ENCODE assay signal across 8 cellular contexts in genomic region chr9:112925058-112925641, GRCh38. TPM values are rescaled to one million over a fixed set of nuclear protein-coding genes. Genes with fewer than 3 reads are reported as not detected.
DNase-seq lines count a peak whose midpoint lies in the region; ATAC-seq and TF ChIP-seq lines count a peak whose summit lies in the region.

No MANE protein-coding gene starts in this region.

- TF ChIP-seq CTCF in GM12865 (IDR thresholded peaks at IDR 0.05; ENCODE audit: insufficient read depth, low read depth, low read length, missing control alignments), result peak; percentile 44
- TF ChIP-seq CTCF in lower lobe of right lung (IDR thresholded peaks at IDR 0.05), result peak; percentile 20

- no peak overlapping the region for H3K27ac ChIP-seq in lower lobe of right lung

- no peaks in the 10 kb centered on the region for H3K36me3 ChIP-seq in lower lobe of right lung

- intact Hi-C loops in lower lobe of right lung (cut with DNase I), result no loop called here

- ATAC-seq in lower lobe of right lung, result no peak
- ATAC-seq in HG03095 (IDR thresholded peaks at IDR 0.05; ENCODE audit: unreplicated experiment), result no peak
- ATAC-seq in GM21515 (IDR thresholded peaks at IDR 0.05; ENCODE audit: unreplicated experiment), result no peak

- no peaks in the 10 kb centered on the region for H3K9me3 ChIP-seq in lower lobe of right lung

- no peaks in the 10 kb centered on the region for H3K27me3 ChIP-seq in lower lobe of right lung (ENCODE audit: low read depth)

- no peaks in the 10 kb centered on the region for H3K4me1 ChIP-seq in lower lobe of right lung

- H3K4me3 ChIP-seq in GM12865 (ENCODE audit: low read depth, low read length) (no peak overlapping the region), lower lobe of right lung (no peak overlapping the region)

- in situ Hi-C loops in ACHN (cut with HindIII; ENCODE audit: low pct_ligation_motif_present, low pct_unique_long_range_greater_than_20kb, low sequenced_read_pairs), result no loop called here

- DNase-seq in ACHN (peak; percentile 44), GM12865 (ENCODE audit: low read depth) (peak; percentile 51), NCI-H2171 treated with DMSO at 0.1 percent for 48 hours (lab: John Stamatoyannopoulos, UW) (peak; percentile 60), amniotic epithelial cell (ENCODE audit: low read depth) (peak; percentile 13), lower lobe of right lung (no peak), SW 1271 (lab: John Stamatoyannopoulos, UW) (no peak)

RNA-seq across cellular contexts. Expression of gene SLC46A2, which starts 34.5 kb away (rescaled TPM):
- 13.7 TPM for total RNA-seq in lower lobe of right lung

Comparison
In these comparisons a context has a peak if more than half of its experiments do, and no peak if none do; other contexts are left out.
1. DNase-seq: peak in ACHN (single experiment), GM12865 (single experiment), NCI-H2171 treated with DMSO at 0.1 percent for 48 hours (single experiment) and amniotic epithelial cell (single experiment); none in lower lobe of right lung (single experiment) and SW 1271 (0 of 2).